Comparison of ENCODE assay signal across 8 cellular contexts in genomic region chrX:131987252-131987651, GRCh38. TPM values are rescaled to one million over a fixed set of nuclear protein-coding genes. Genes with fewer than 3 reads are reported as not detected.
DNase-seq lines count a peak whose midpoint lies in the region; ATAC-seq and TF ChIP-seq lines count a peak whose summit lies in the region.

No MANE protein-coding gene starts in this region.

- intact Hi-C loops in lower leg skin (cut with DNase I; ENCODE audit: low total_unique reads): no loop called here
- intact Hi-C loops in posterior cingulate gyrus (cut with DNase I): no loop called here

- H3K27ac Mint-ChIP-seq in endothelial cell (ENCODE audit: unreplicated experiment): peak overlapping the region; percentile 98

- H3K9me3 Mint-ChIP-seq in endothelial cell (ENCODE audit: unreplicated experiment): no peaks in the 10 kb centered on the region

- ATAC-seq in GM18502 (IDR thresholded peaks at IDR 0.05; ENCODE audit: poor library complexity, unreplicated experiment) (peak; percentile 98), GM21717 (IDR thresholded peaks at IDR 0.05; ENCODE audit: unreplicated experiment) (peak; percentile 99)

- peaks cover 18% of the 10 kb centered on the region for H3K4me1 Mint-ChIP-seq in endothelial cell (ENCODE audit: unreplicated experiment)

- no peak for TF ChIP-seq CTCF in endothelial cell (IDR thresholded peaks at IDR 0.05; ENCODE audit: unreplicated experiment)
- TF ChIP-seq CTCF in lower leg skin (IDR thresholded peaks at IDR 0.05): no peak

- DNase-seq in Kasumi-1 (lab: John Stamatoyannopoulos, UW): peak; percentile 82 to 87
- DNase-seq in endothelial cell (ENCODE audit: low spot score): no peak
- no peak for DNase-seq in stimulated activated CD4-positive, alpha-beta T cell treated with anti-CD3 and anti-CD28 coated beads, Interleukin-15, amount 100 ng/mL, for 24 hours
- DNase-seq in midbrain (lab: John Stamatoyannopoulos, UW): no peak
- no peak for DNase-seq in lower leg skin (ENCODE audit: low spot score in 2 of 2)
- DNase-seq in posterior cingulate gyrus: no peak

- H3K36me3 Mint-ChIP-seq in endothelial cell (ENCODE audit: low read depth, unreplicated experiment): no peaks in the 10 kb centered on the region

- no peak for TF ChIP-seq POLR2A in lower leg skin (IDR thresholded peaks at IDR 0.05)

- 45 to 49% methylated on average over 5 of the region's 5 CpGs for WGBS in lower leg skin, 2 donors

- peaks cover 3% of the 10 kb centered on the region for H3K27me3 Mint-ChIP-seq in endothelial cell (ENCODE audit: unreplicated experiment)

- no peak overlapping the region for H3K4me3 ChIP-seq in lower leg skin (ENCODE audit: low read depth, poor library complexity, severe bottlenecking)

- peak overlapping the region; percentile 22 for H3K4me3 Mint-ChIP-seq in endothelial cell (ENCODE audit: unreplicated experiment)

RNA-seq across cellular contexts. Expression of gene STK26, which starts 35.9 kb away (rescaled TPM):
- total RNA-seq in endothelial cell (ENCODE audit: unreplicated experiment): 29.7 TPM
- total RNA-seq in lower leg skin: 10 to 100 TPM in 3 of 4 donors, 1 to 10 TPM in 1; 7.0 to 17.2 (median 15.0) TPM

Comparison
In these comparisons a context has a peak if more than half of its experiments do, and no peak if none do; other contexts are left out.
1. DNase-seq: peak in Kasumi-1 (2 of 2); none in endothelial cell (single experiment), stimulated activated CD4-positive, alpha-beta T cell treated with anti-CD3 and anti-CD28 coated beads, Interleukin-15, amount 100 ng/mL, for 24 hours (single experiment), midbrain (single experiment), lower leg skin (0 of 2) and posterior cingulate gyrus (0 of 10).